ENCODE assay signal across 10 cellular contexts in genomic region chr13:24124789-24125476, GRCh38. TPM values are rescaled to one million over a fixed set of nuclear protein-coding genes. Genes with fewer than 3 reads are reported as not detected.
A peak's percentile ranks its signal among the peaks of the same experiment; 100 is the strongest.
DNase-seq lines count a peak whose midpoint lies in the region; ATAC-seq and TF ChIP-seq lines count a peak whose summit lies in the region.
"Had no signal": no experiment of that assay in that cellular context is flagged by ENCODE, and none has a peak within 500 bp of the region (broad histone marks: within the 10 kb centered on the region; RNA-seq: fewer than 3 reads in every experiment).

No MANE protein-coding gene starts in this region.

- peaks cover 36% of the 10 kb centered on the region for H3K4me1 Mint-ChIP-seq in activated CD8-positive, alpha-beta T cell treated with anti-CD3 and anti-CD28 coated beads for 36 hours (ENCODE audit: low read depth)
- H3K4me1 Mint-ChIP-seq in activated CD8-positive, alpha-beta T cell treated with anti-CD3 and anti-CD28 coated beads, Interleukin-2, amount 10 ng/mL, durations not matched to agents 7 days and 5 days (ENCODE audit: low read depth): peaks cover 39% of the 10 kb centered on the region
- peaks cover 8 to 19% (median 18%) of the 10 kb centered on the region in 3 donors for H3K4me1 Mint-ChIP-seq in T-cell

- peaks cover 14% of the 10 kb centered on the region for H3K27me3 Mint-ChIP-seq in activated CD8-positive, alpha-beta T cell treated with anti-CD3 and anti-CD28 coated beads for 36 hours
- peaks cover 2% of the 10 kb centered on the region for H3K27me3 Mint-ChIP-seq in activated CD8-positive, alpha-beta T cell treated with anti-CD3 and anti-CD28 coated beads, Interleukin-2, amount 10 ng/mL, durations not matched to agents 7 days and 5 days (ENCODE audit: low read depth)
- peaks cover 12 to 19% of the 10 kb centered on the region in 2 donors for H3K27me3 Mint-ChIP-seq in T-cell

- intact Hi-C loops in activated CD8-positive, alpha-beta T cell treated with anti-CD3 and anti-CD28 coated beads for 36 hours (cut with micrococcal nuclease): no loop called here

- no peak overlapping the region for H3K27ac Mint-ChIP-seq in activated CD8-positive, alpha-beta T cell treated with anti-CD3 and anti-CD28 coated beads for 36 hours
- H3K27ac Mint-ChIP-seq in activated CD8-positive, alpha-beta T cell treated with anti-CD3 and anti-CD28 coated beads, Interleukin-2, amount 10 ng/mL, durations not matched to agents 7 days and 5 days: no peak overlapping the region
- no peak overlapping the region for H3K27ac Mint-ChIP-seq in T-cell
- H3K27ac Mint-ChIP-seq: stimulated activated naive CD8-positive, alpha-beta T cell treated with anti-CD3 and anti-CD28 coated beads, Interleukin-15, Interleukin-2, amounts not matched to agents 100 ng/mL and 50 ng/mL, for 24 hours had no signal

- H3K4me3 Mint-ChIP-seq in activated CD8-positive, alpha-beta T cell treated with anti-CD3 and anti-CD28 coated beads for 36 hours: no peak overlapping the region
- no peak overlapping the region for H3K4me3 Mint-ChIP-seq in activated CD8-positive, alpha-beta T cell treated with anti-CD3 and anti-CD28 coated beads, Interleukin-2, amount 10 ng/mL, durations not matched to agents 7 days and 5 days
- no peak overlapping the region for H3K4me3 Mint-ChIP-seq in T-cell
- H3K4me3 Mint-ChIP-seq: stimulated activated naive CD8-positive, alpha-beta T cell treated with anti-CD3 and anti-CD28 coated beads, Interleukin-15, Interleukin-2, amounts not matched to agents 100 ng/mL and 50 ng/mL, for 24 hours had no signal

- peak; percentile 9 for DNase-seq in activated CD8-positive, alpha-beta T cell treated with anti-CD3 and anti-CD28 coated beads for 36 hours
- no peak for DNase-seq in activated CD8-positive, alpha-beta T cell treated with anti-CD3 and anti-CD28 coated beads, Interleukin-2, amount 10 ng/mL, durations not matched to agents 7 days and 5 days
- peak; percentile 27 for DNase-seq in pulmonary artery endothelial cell (ENCODE audit: low read depth, low spot score)
- no peak for DNase-seq in T-cell
- DNase-seq in NCI-H2081 (lab: John Stamatoyannopoulos, UW): no peak
- DNase-seq in coronary artery (ENCODE audit: low spot score): no peak
- DNase-seq: NCI-H2029 treated with DMSO at 0.1 percent for 48 hours had no signal

- no peak for TF ChIP-seq CTCF in activated CD8-positive, alpha-beta T cell treated with anti-CD3 and anti-CD28 coated beads for 36 hours (IDR thresholded peaks at IDR 0.05)
- TF ChIP-seq CTCF in coronary artery (IDR thresholded peaks at IDR 0.05): no peak

- CTCF ChIA-PET in activated CD8-positive, alpha-beta T cell treated with anti-CD3 and anti-CD28 coated beads for 36 hours (lab: Charles Lee): interaction anchor here (1.1 to 1.3 kb wide), 2 partner anchors 10 to 55 kb away, joined by 3 read pairs; no protein-coding TSS in a partner anchor
- CTCF ChIA-PET in activated CD8-positive, alpha-beta T cell treated with anti-CD3 and anti-CD28 coated beads, Interleukin-2, amount 10 ng/mL, durations not matched to agents 7 days and 5 days (lab: Charles Lee): interaction anchor here (1.3 to 1.9 kb wide), 2 partner anchors 9 to 28 kb away, joined by 5 to 8 read pairs; no protein-coding TSS in a partner anchor
- CTCF ChIA-PET in T-cell (lab: Charles Lee): no interaction called here

- no peak overlapping the region for H3K4me3 ChIP-seq in coronary artery

- H3K9me3 Mint-ChIP-seq in activated CD8-positive, alpha-beta T cell treated with anti-CD3 and anti-CD28 coated beads for 36 hours: no peaks in the 10 kb centered on the region
- no peaks in the 10 kb centered on the region for H3K9me3 Mint-ChIP-seq in activated CD8-positive, alpha-beta T cell treated with anti-CD3 and anti-CD28 coated beads, Interleukin-2, amount 10 ng/mL, durations not matched to agents 7 days and 5 days (ENCODE audit: insufficient read depth)
- no peaks in the 10 kb centered on the region for H3K9me3 Mint-ChIP-seq in T-cell
- H3K9me3 Mint-ChIP-seq: stimulated activated naive CD8-positive, alpha-beta T cell treated with anti-CD3 and anti-CD28 coated beads, Interleukin-15, Interleukin-2, amounts not matched to agents 100 ng/mL and 50 ng/mL, for 24 hours had no signal

- POLR2A ChIA-PET in activated CD8-positive, alpha-beta T cell treated with anti-CD3 and anti-CD28 coated beads for 36 hours (lab: Charles Lee): no interaction called here
- POLR2A ChIA-PET in activated CD8-positive, alpha-beta T cell treated with anti-CD3 and anti-CD28 coated beads, Interleukin-2, amount 10 ng/mL, durations not matched to agents 7 days and 5 days (lab: Charles Lee): no interaction called here
- POLR2A ChIA-PET in T-cell (lab: Charles Lee): no interaction called here

- H3K27ac ChIP-seq in coronary artery: no peak overlapping the region

- H3K36me3 Mint-ChIP-seq in activated CD8-positive, alpha-beta T cell treated with anti-CD3 and anti-CD28 coated beads for 36 hours (ENCODE audit: low read depth): no peaks in the 10 kb centered on the region
- H3K36me3 Mint-ChIP-seq in activated CD8-positive, alpha-beta T cell treated with anti-CD3 and anti-CD28 coated beads, Interleukin-2, amount 10 ng/mL, durations not matched to agents 7 days and 5 days (ENCODE audit: low read depth): no peaks in the 10 kb centered on the region
- no peaks in the 10 kb centered on the region for H3K36me3 Mint-ChIP-seq in T-cell

- no peak for ATAC-seq in activated CD8-positive, alpha-beta T cell treated with anti-CD3 and anti-CD28 coated beads for 36 hours
- no peak for ATAC-seq in activated CD8-positive, alpha-beta T cell treated with anti-CD3 and anti-CD28 coated beads, Interleukin-2, amount 10 ng/mL, durations not matched to agents 7 days and 5 days
- peak; percentile 89 for ATAC-seq in HG02623 (IDR thresholded peaks at IDR 0.05; ENCODE audit: unreplicated experiment)
- ATAC-seq in HG03575 (IDR thresholded peaks at IDR 0.05; ENCODE audit: extremely low read depth, insufficient number of reproducible peaks, low FRiP score, unreplicated experiment): peak; percentile 69
- ATAC-seq in T-cell (replicated peaks in 1 of 4): no peak

RNA-seq across cellular contexts. Expression of gene SPATA13, which starts 35.6 kb away (rescaled TPM):
- 10 to 100 TPM; 47.0 to 47.4 TPM for total RNA-seq in activated CD8-positive, alpha-beta T cell treated with anti-CD3 and anti-CD28 coated beads for 36 hours
- total RNA-seq in activated CD8-positive, alpha-beta T cell treated with anti-CD3 and anti-CD28 coated beads, Interleukin-2, amount 10 ng/mL, durations not matched to agents 7 days and 5 days: 10 to 100 TPM; 57.4 to 63.2 TPM
- total RNA-seq in pulmonary artery endothelial cell (5.7 and 8.0 TPM in 2 replicates), T-cell (100 to 1,000 TPM in 3 of 5 donors, 10 to 100 TPM in 2; 90.3 to 109 (median 104) TPM)

Comparison
In these comparisons a context has a peak if more than half of its experiments do, and no peak if none do; other contexts are left out.
1. DNase-seq: peak in activated CD8-positive, alpha-beta T cell treated with anti-CD3 and anti-CD28 coated beads for 36 hours (single experiment) and pulmonary artery endothelial cell (single experiment); none in activated CD8-positive, alpha-beta T cell treated with anti-CD3 and anti-CD28 coated beads, Interleukin-2, amount 10 ng/mL, durations not matched to agents 7 days and 5 days (single experiment), T-cell (0 of 34), NCI-H2081 (0 of 2) and coronary artery (single experiment).
2. ATAC-seq: peak in HG02623 (single experiment) and HG03575 (single experiment); none in activated CD8-positive, alpha-beta T cell treated with anti-CD3 and anti-CD28 coated beads for 36 hours (single experiment), activated CD8-positive, alpha-beta T cell treated with anti-CD3 and anti-CD28 coated beads, Interleukin-2, amount 10 ng/mL, durations not matched to agents 7 days and 5 days (single experiment) and T-cell (0 of 4).
3. CTCF ChIA-PET loops: an anchor here in activated CD8-positive, alpha-beta T cell treated with anti-CD3 and anti-CD28 coated beads for 36 hours (1.1 to 1.3 kb wide) and activated CD8-positive, alpha-beta T cell treated with anti-CD3 and anti-CD28 coated beads, Interleukin-2, amount 10 ng/mL, durations not matched to agents 7 days and 5 days (1.3 to 1.9 kb wide); none called in T-cell.